Comparison of ENCODE assay signal across 8 cellular contexts in the genomic region with DNA sequence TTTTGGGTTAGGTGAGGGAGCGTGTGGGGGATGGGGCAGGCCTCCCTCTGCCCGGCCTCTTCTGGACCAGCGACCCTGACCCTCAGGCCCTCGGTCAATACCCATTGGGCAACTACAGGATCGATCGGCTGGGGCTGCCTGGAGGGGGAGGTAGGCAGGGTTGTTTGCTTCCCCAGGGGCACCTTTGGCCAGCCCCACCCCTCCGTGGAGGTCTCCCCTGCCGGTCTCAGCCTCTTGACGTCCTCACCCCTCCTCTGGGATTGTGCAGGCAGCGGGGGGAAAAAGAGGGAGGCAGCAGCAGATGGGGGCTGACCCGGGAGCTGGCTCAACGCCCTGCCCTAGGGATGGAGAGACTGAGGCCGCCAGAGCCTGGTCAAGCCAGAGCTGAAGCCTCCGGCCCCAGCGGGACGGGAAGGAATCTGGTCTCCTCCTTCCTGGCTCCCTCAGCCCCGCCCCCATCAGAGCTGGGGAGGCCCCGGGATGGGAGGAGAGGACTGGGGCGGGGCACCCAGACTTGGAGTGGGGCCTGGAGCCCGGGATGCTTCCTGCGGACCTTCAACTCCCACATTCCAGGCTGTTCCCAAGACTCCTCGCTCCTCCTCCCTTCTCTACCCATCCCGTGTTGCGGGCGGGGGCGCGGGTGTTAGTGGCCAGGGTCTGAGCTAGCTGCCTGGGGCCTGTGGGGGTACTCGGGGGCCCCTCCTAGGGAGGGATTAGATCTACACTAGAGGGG. TPM values are rescaled to one million over a fixed set of nuclear protein-coding genes. Genes with fewer than 3 reads are reported as not detected.
DNase-seq lines count a peak whose midpoint lies in the region; ATAC-seq, FAIRE-seq and TF ChIP-seq lines count a peak whose summit lies in the region.

No MANE protein-coding gene starts in this region.

- H3K36me3 Mint-ChIP-seq in immature natural killer cell, result no peaks in the 10 kb centered on the region

- H3K9ac ChIP-seq in PC-3 (ENCODE audit: low read length), result no peak overlapping the region
- H3K9ac ChIP-seq in muscle layer of colon (ENCODE audit: low read length), result peak overlapping the region; percentile 49

- peak; percentile 97 for FAIRE-seq in A204.1 (lab: Jason Lieb, UNC)

- no peaks in the 10 kb centered on the region for H3K9me2 ChIP-seq in PC-3 (replicated peaks; ENCODE audit: low read length)

- H3K4me2 ChIP-seq in PC-3 (ENCODE audit: low read length), result peak overlapping the region; percentile 71

- CTCF ChIA-PET in PC-3 (lab: Charles Lee), result interaction anchor here (1.1 to 1.7 kb wide), 2 partner anchors 16 to 47 kb away, joined by 5 to 6 read pairs; no protein-coding TSS in a partner anchor

- H3K4me1 Mint-ChIP-seq in immature natural killer cell, result peaks cover 9 to 11% of the 10 kb centered on the region in 2 donors

- H3K4me3 Mint-ChIP-seq in immature natural killer cell, result no peak overlapping the region

- TF ChIP-seq POLR2A in esophagus muscularis mucosa (IDR thresholded peaks at IDR 0.05; ENCODE audit: low read depth), result peak; percentile 33

- H3K27ac Mint-ChIP-seq in immature natural killer cell, result no peak overlapping the region

- H3K36me3 ChIP-seq in PC-3 (ENCODE audit: low read depth, low read length) (no peaks in the 10 kb centered on the region), esophagus muscularis mucosa (no peaks in the 10 kb centered on the region), muscle layer of colon (ENCODE audit: insufficient read depth, low read length) (no peaks in the 10 kb centered on the region)

- H3K9me3 ChIP-seq in PC-3 (ENCODE audit: low read length) (no peaks in the 10 kb centered on the region), esophagus muscularis mucosa (no peaks in the 10 kb centered on the region), muscle layer of colon (ENCODE audit: low read length) (no peaks in the 10 kb centered on the region)

- no peaks in the 10 kb centered on the region for H4K20me1 ChIP-seq in PC-3 (ENCODE audit: low read length)

- H3F3A ChIP-seq in PC-3 (ENCODE audit: low read length, unreplicated experiment), result no peaks in the 10 kb centered on the region

- peak; percentile 65 for ATAC-seq in PC-3

- TF ChIP-seq CTCF in PC-3 (conservative IDR thresholded peaks at IDR 0.05; ENCODE audit: low read depth, low read length) (no peak), esophagus muscularis mucosa (IDR thresholded peaks at IDR 0.05) (no peak)

- H3K4me3 ChIP-seq in PC-3 (ENCODE audit: low read length), result no peak overlapping the region
- peak overlapping the region; percentile 20 to 49 (median 31) for H3K4me3 ChIP-seq in esophagus muscularis mucosa
- peak overlapping the region in 1 of 2 donors; percentile 41 for H3K4me3 ChIP-seq in muscle layer of colon (ENCODE audit: low read depth in 1 of 2, low read length in 2 of 2)

- peak; percentile 72 for DNase-seq in PC-3
- peak; percentile 95 for DNase-seq in esophagus muscularis mucosa (ENCODE audit: extremely low spot score)
- DNase-seq in immature natural killer cell, result no peak
- DNase-seq in NCI-H510A treated with DMSO at 0.1 percent for 48 hours (lab: John Stamatoyannopoulos, UW), result no peak
- no peak for DNase-seq in activated CD4-positive, alpha-beta T cell treated with anti-CD3 and anti-CD28 coated beads, Interleukin-2, amount 50 U/mL, for 48 hours
- DNase-seq in cortex of kidney (lab: John Stamatoyannopoulos, UW), result no peak

- peak overlapping the region; percentile 51 for H2AFZ ChIP-seq in PC-3 (ENCODE audit: low read length)

- H3K9me3 Mint-ChIP-seq in immature natural killer cell, result no peaks in the 10 kb centered on the region

- H3K27me3 ChIP-seq in PC-3 (ENCODE audit: low read length) (no peaks in the 10 kb centered on the region), esophagus muscularis mucosa (peaks cover 0 to 21% (median 0%) of the 10 kb centered on the region in 4 donors), muscle layer of colon (ENCODE audit: control insufficient read depth in 1 of 2, insufficient read depth in 2 of 2, low read length in 2 of 2) (no peaks in the 10 kb centered on the region)

- intact Hi-C loops in PC-3 (cut with micrococcal nuclease), result loop anchor here (1.0 kb wide), 1 partner anchor 46 kb away; no protein-coding TSS in a partner anchor
- intact Hi-C loops in esophagus muscularis mucosa (cut with DNase I), result loop anchor here (2.0 kb wide), 1 partner anchor 47 kb away; no protein-coding TSS in a partner anchor

- TF ChIP-seq EP300 in esophagus muscularis mucosa (IDR thresholded peaks at IDR 0.05), result no peak

- H3K4me1 ChIP-seq in PC-3 (ENCODE audit: insufficient read depth, low read length) (peaks cover 28% of the 10 kb centered on the region), esophagus muscularis mucosa (peaks cover 40 to 54% (median 51%) of the 10 kb centered on the region in 4 donors), muscle layer of colon (ENCODE audit: insufficient read depth, low read length) (peaks cover 31% of the 10 kb centered on the region)

- H3K27me3 Mint-ChIP-seq in immature natural killer cell (ENCODE audit: low read depth in 3 of 3), result peaks cover 1 to 5% (median 4%) of the 10 kb centered on the region in 3 donors

- 6% methylated on average over 13 of the region's 28 CpGs for WGBS in esophagus muscularis mucosa

- POLR2A ChIA-PET in PC-3 (lab: Charles Lee; ENCODE audit: unreplicated experiment), result interaction anchor here (0.6 kb wide), 1 partner anchor 21 kb away, joined by 3 read pairs; no protein-coding TSS in a partner anchor

- no peaks in the 10 kb centered on the region for H3K79me2 ChIP-seq in PC-3 (ENCODE audit: low read length)

- H3K27ac ChIP-seq in PC-3 (ENCODE audit: low read length) (no peak overlapping the region), esophagus muscularis mucosa (replicated peaks in 1 of 4) (peak overlapping the region; percentile 81 to 90 (median 84)), muscle layer of colon (ENCODE audit: low read depth, low read length) (peak overlapping the region; percentile 21)

- BruUV-seq in PC-3 (replicated peaks; lab: Mats Ljungman, UMichigan), result TSS peak; percentile 86

RNA-seq across cellular contexts. Expression of a gene that starts 14.4 kb away (rescaled TPM):
- total RNA-seq in PC-3 (2014; rRNA removed) (43.9 and 47.4 TPM in 2 replicates), esophagus muscularis mucosa (10 to 100 TPM; 19.9 to 38.1 (median 36.7) TPM)
- polyA plus RNA-seq in immature natural killer cell, result under 1 TPM in 2 of 3 donors, not detected in 1; 0.17 to 0.40 TPM

RNA-seq across cellular contexts. Expression of a gene that starts 26.7 kb away (rescaled TPM):
- total RNA-seq in PC-3 (2014; rRNA removed) (20.7 and 26.3 TPM in 2 replicates), esophagus muscularis mucosa (10 to 100 TPM in 2 of 4 donors, 1 to 10 TPM in 2; 6.0 to 15.3 (median 8.8) TPM)
- polyA plus RNA-seq in immature natural killer cell, result under 1 TPM in 2 of 3 donors, not detected in 1; 0.13 to 0.36 TPM

RNA-seq across cellular contexts. Expression of a gene that starts 34.0 kb away (rescaled TPM):
- not detected in 2 replicates for total RNA-seq in PC-3 (2014; rRNA removed)
- total RNA-seq in esophagus muscularis mucosa, result not detected
- polyA plus RNA-seq in immature natural killer cell, result 10 to 100 TPM in 1 of 3 donors, 1 to 10 TPM in 2; 3.4 to 30.4 (median 8.2) TPM

RNA-seq across cellular contexts. Expression of a gene that starts 59.7 kb away (rescaled TPM):
- total RNA-seq in PC-3 (2014; rRNA removed), result 1.7 and 2.4 TPM in 2 replicates
- total RNA-seq in esophagus muscularis mucosa, result 10 to 100 TPM in 3 of 4 donors, 1 to 10 TPM in 1; 7.5 to 23.1 (median 18.5) TPM
- 100 to 1,000 TPM; 235 to 361 (median 286) TPM for polyA plus RNA-seq in immature natural killer cell

Comparison
In these comparisons a context has a peak if more than half of its experiments do, and no peak if none do; other contexts are left out.
1. DNase-seq: peak in PC-3 (single experiment) and esophagus muscularis mucosa (single experiment); none in immature natural killer cell (0 of 3), NCI-H510A treated with DMSO at 0.1 percent for 48 hours (single experiment), activated CD4-positive, alpha-beta T cell treated with anti-CD3 and anti-CD28 coated beads, Interleukin-2, amount 50 U/mL, for 48 hours (0 of 2) and cortex of kidney (single experiment).